23 cellular contexts compared by ENCODE assay signal in genomic region chr13:112809332-112810310, GRCh38.
A peak's percentile ranks its signal among the peaks of the same experiment; 100 is the strongest.
DNase-seq lines count a peak whose midpoint lies in the region; ATAC-seq and FAIRE-seq lines count a peak whose summit lies in the region.
"Had no signal": no experiment of that assay in that cellular context is flagged by ENCODE, and none has a peak within 500 bp of the region (broad histone marks: within the 10 kb centered on the region; RNA-seq: fewer than 3 reads in every experiment).

No MANE protein-coding gene starts in this region.

- H3K27ac Mint-ChIP-seq in activated CD8-positive, alpha-beta memory T cell treated with anti-CD3 and anti-CD28 coated beads, Interleukin-2, amount 10 ng/mL, durations not matched to agents 7 days and 5 days, result no peak overlapping the region
- H3K27ac Mint-ChIP-seq in T-helper 17 cell, result no peak overlapping the region
- H3K27ac Mint-ChIP-seq: GM23338, IgD-negative memory B cell had no signal

- H3K9me3 ChIP-seq in trophoblast cell (ENCODE audit: insufficient read depth, low read depth, low read length) (peaks cover 5% of the 10 kb centered on the region), T-helper 17 cell (ENCODE audit: control insufficient read depth, low read length, poor library complexity, severe bottlenecking) (no peaks in the 10 kb centered on the region)
- H3K9me3 ChIP-seq: Caco-2 had no signal

- peaks cover 27 to 31% of the 10 kb centered on the region in 2 experiments for H3K36me3 ChIP-seq in trophoblast cell (ENCODE audit: control insufficient read depth in 1 of 2, insufficient read depth in 2 of 2, low read length in 2 of 2)

- no peak overlapping the region for H4K8ac ChIP-seq in trophoblast cell (ENCODE audit: low read depth, low read length)

- H3K23ac ChIP-seq in trophoblast cell (ENCODE audit: low read length), result no peak overlapping the region

- no peak overlapping the region for H3K27ac ChIP-seq in trophoblast cell (ENCODE audit: low read depth, low read length)
- H3K27ac ChIP-seq: 22Rv1; BLaER1 treated with 17β-estradiol and CSF1 and Interleukin-3, amounts not matched to agents 10 nM and 100 nM had no signal

- peak overlapping the region; percentile 12 for H3K4me3 ChIP-seq in trophoblast cell (ENCODE audit: low read depth, low read length)
- H3K4me3 ChIP-seq: BLaER1 treated with 17β-estradiol and CSF1 and Interleukin-3, amounts not matched to agents 10 nM and 100 nM; GM23338 had no signal

- WGBS in trophoblast cell (ENCODE audit: extremely low coverage, insufficient coverage, insufficient read length), result no CpG with 5 or more reads among the region's 40 CpGs

- no peaks in the 10 kb centered on the region for H3K79me2 ChIP-seq in trophoblast cell (ENCODE audit: control insufficient read depth, insufficient read depth, low read length, poor library complexity)

- no peaks in the 10 kb centered on the region for H3K27me3 ChIP-seq in trophoblast cell (ENCODE audit: insufficient read depth, low read length)
- H3K27me3 ChIP-seq: BLaER1 treated with 17β-estradiol and CSF1 and Interleukin-3, amounts not matched to agents 10 nM and 100 nM had no signal

- H3K4me3 Mint-ChIP-seq in activated CD8-positive, alpha-beta memory T cell treated with anti-CD3 and anti-CD28 coated beads, Interleukin-2, amount 10 ng/mL, durations not matched to agents 7 days and 5 days, result no peak overlapping the region
- H3K4me3 Mint-ChIP-seq in T-helper 17 cell, result no peak overlapping the region
- H3K4me3 Mint-ChIP-seq: CD4-positive, alpha-beta memory T cell; GM23338; IgD-negative memory B cell had no signal

- DNase-seq in activated CD8-positive, alpha-beta memory T cell treated with anti-CD3 and anti-CD28 coated beads, Interleukin-2, amount 10 ng/mL, durations not matched to agents 7 days and 5 days, result peak; percentile 36
- no peak for DNase-seq in activated CD8-positive, alpha-beta memory T cell treated with anti-CD3 and anti-CD28 coated beads, Interleukin-2, amount 50 U/mL, for 4 hours
- DNase-seq in islet precursor cell (peak; percentile 45), trophoblast cell (peak; percentile 62 to 88), urothelium cell line (ENCODE audit: low spot score) (no peak), NCI-H1930 (lab: John Stamatoyannopoulos, UW) (no peak), T-helper 17 cell (no peak)
- DNase-seq: Caco-2; CD4-positive, alpha-beta memory T cell; Karpas-422; NCI-H1694; NCI-H446; NCI-H526; OCI-M1; SHP77 had no signal

- no peak overlapping the region for H2BK12ac ChIP-seq in trophoblast cell (ENCODE audit: low read length)

- H3K14ac ChIP-seq in trophoblast cell (ENCODE audit: low read length), result no peak overlapping the region

- no peaks in the 10 kb centered on the region for H3K4me1 Mint-ChIP-seq in activated CD8-positive, alpha-beta memory T cell treated with anti-CD3 and anti-CD28 coated beads, Interleukin-2, amount 10 ng/mL, durations not matched to agents 7 days and 5 days
- no peaks in the 10 kb centered on the region for H3K4me1 Mint-ChIP-seq in T-helper 17 cell
- H3K4me1 Mint-ChIP-seq: CD4-positive, alpha-beta memory T cell had no signal

- peaks cover 0 to 2% of the 10 kb centered on the region in 2 experiments for H3K4me1 ChIP-seq in trophoblast cell (ENCODE audit: control insufficient read depth in 1 of 2, insufficient read depth in 2 of 2, low read length in 2 of 2)
- H3K4me1 ChIP-seq: Caco-2 had no signal

- H3K27me3 Mint-ChIP-seq in activated CD8-positive, alpha-beta memory T cell treated with anti-CD3 and anti-CD28 coated beads, Interleukin-2, amount 10 ng/mL, durations not matched to agents 7 days and 5 days, result no peaks in the 10 kb centered on the region
- H3K27me3 Mint-ChIP-seq in T-helper 17 cell, result no peaks in the 10 kb centered on the region
- H3K27me3 Mint-ChIP-seq: CD4-positive, alpha-beta memory T cell; IgD-negative memory B cell had no signal

- H3K9me3 Mint-ChIP-seq in activated CD8-positive, alpha-beta memory T cell treated with anti-CD3 and anti-CD28 coated beads, Interleukin-2, amount 10 ng/mL, durations not matched to agents 7 days and 5 days (ENCODE audit: low read depth), result no peaks in the 10 kb centered on the region
- H3K9me3 Mint-ChIP-seq: CD4-positive, alpha-beta memory T cell had no signal

- H2BK120ac ChIP-seq in trophoblast cell (ENCODE audit: insufficient read depth, low read length, poor library complexity), result no peak overlapping the region

- peaks cover 2% of the 10 kb centered on the region for H3K36me3 Mint-ChIP-seq in activated CD8-positive, alpha-beta memory T cell treated with anti-CD3 and anti-CD28 coated beads, Interleukin-2, amount 10 ng/mL, durations not matched to agents 7 days and 5 days
- H3K36me3 Mint-ChIP-seq in T-helper 17 cell (ENCODE audit: low read depth), result peaks cover 5% of the 10 kb centered on the region

- H2BK5ac ChIP-seq in trophoblast cell (ENCODE audit: low read depth, low read length, poor library complexity), result no peak overlapping the region

- FAIRE-seq in urothelium cell line (lab: Jason Lieb, UNC), result peak; percentile 86
- FAIRE-seq: GM12891, HTR-8/SVneo had no signal

- H3K4me2 ChIP-seq in trophoblast cell (ENCODE audit: low read length), result no peak overlapping the region
- H3K4me2 ChIP-seq: BLaER1 treated with 17β-estradiol and CSF1 and Interleukin-3, amounts not matched to agents 10 nM and 100 nM; GM23338 had no signal

- H2AK5ac ChIP-seq in trophoblast cell (ENCODE audit: low read length), result no peak overlapping the region

- no peak overlapping the region for H3K4ac ChIP-seq in trophoblast cell (ENCODE audit: low read depth, low read length)

- no peak overlapping the region for H3K9ac ChIP-seq in trophoblast cell (ENCODE audit: low read length)
- H3K9ac ChIP-seq: BLaER1 treated with 17β-estradiol and CSF1 and Interleukin-3, amounts not matched to agents 10 nM and 100 nM had no signal

- H3K18ac ChIP-seq in trophoblast cell (ENCODE audit: low read length), result no peak overlapping the region

- no peak overlapping the region for H4K12ac ChIP-seq in trophoblast cell (ENCODE audit: low read depth, low read length)

- no peak overlapping the region for H4K91ac ChIP-seq in trophoblast cell (ENCODE audit: low read depth, low read length)

- H2AFZ ChIP-seq in trophoblast cell (ENCODE audit: insufficient read depth, low read length, poor library complexity), result no peak overlapping the region
- H2AFZ ChIP-seq: GM23338 had no signal

- no peak for ATAC-seq in activated CD8-positive, alpha-beta memory T cell treated with anti-CD3 and anti-CD28 coated beads, Interleukin-2, amount 10 ng/mL, durations not matched to agents 7 days and 5 days
- ATAC-seq in HG03097 (IDR thresholded peaks at IDR 0.05; ENCODE audit: low FRiP score, unreplicated experiment) (no peak), T-helper 17 cell (no peak)
- ATAC-seq: HCT116 had no signal

- CTCF ChIA-PET in activated CD8-positive, alpha-beta memory T cell treated with anti-CD3 and anti-CD28 coated beads, Interleukin-2, amount 10 ng/mL, durations not matched to agents 7 days and 5 days (lab: Charles Lee), result no interaction called here

- no peaks in the 10 kb centered on the region for H3K79me1 ChIP-seq in trophoblast cell (ENCODE audit: low read length)

Comparison
In these comparisons a context has a peak if more than half of its experiments do, and no peak if none do; other contexts are left out.
1. DNase-seq: peak in activated CD8-positive, alpha-beta memory T cell treated with anti-CD3 and anti-CD28 coated beads, Interleukin-2, amount 10 ng/mL, durations not matched to agents 7 days and 5 days (single experiment), islet precursor cell (single experiment) and trophoblast cell (2 of 2); none in activated CD8-positive, alpha-beta memory T cell treated with anti-CD3 and anti-CD28 coated beads, Interleukin-2, amount 50 U/mL, for 4 hours (single experiment), urothelium cell line (single experiment), NCI-H1930 (0 of 2) and T-helper 17 cell (0 of 3).